Comparison of ENCODE assay signal across 12 cellular contexts in genomic region chr5:54021413-54022155, GRCh38.
DNase-seq lines count a peak whose midpoint lies in the region; ATAC-seq and TF ChIP-seq lines count a peak whose summit lies in the region.
"Had no signal": no experiment of that assay in that cellular context is flagged by ENCODE, and none has a peak within 500 bp of the region (broad histone marks: within the 10 kb centered on the region; RNA-seq: fewer than 3 reads in every experiment).

No MANE protein-coding gene starts in this region.

- peak overlapping the region; percentile 42 for H3K4me3 Mint-ChIP-seq in Caco-2 (ENCODE audit: unreplicated experiment)
- H3K4me3 Mint-ChIP-seq in WTC11, result no peak overlapping the region

- no peaks in the 10 kb centered on the region for H3K27me3 Mint-ChIP-seq in Caco-2 (ENCODE audit: insufficient read depth, unreplicated experiment)
- H3K27me3 Mint-ChIP-seq in WTC11 (ENCODE audit: low read depth), result no peaks in the 10 kb centered on the region

- ATAC-seq in WTC11, result no peak

- TF ChIP-seq POLR2A in lower leg skin (IDR thresholded peaks at IDR 0.05) (no peak), Peyer's patch (IDR thresholded peaks at IDR 0.05) (no peak)

- H3K4me1 ChIP-seq in Caco-2 (peaks cover 44% of the 10 kb centered on the region), Peyer's patch (no peaks in the 10 kb centered on the region)

- in situ Hi-C loops in KBM-7 (cut with MboI; ENCODE audit: low pct_unique_long_range_greater_than_20kb, low sequenced_read_pairs), result no loop called here

- H3K4me1 Mint-ChIP-seq in Caco-2 (ENCODE audit: low read depth, unreplicated experiment), result peaks cover 39% of the 10 kb centered on the region
- peaks cover 72% of the 10 kb centered on the region for H3K4me1 Mint-ChIP-seq in WTC11

- H3K27ac ChIP-seq in Peyer's patch, result no peak overlapping the region

- no peak for DNase-seq in Caco-2
- peak; percentile 81 for DNase-seq in KBM-7
- DNase-seq in WTC11 (ENCODE audit: low spot score), result no peak
- DNase-seq in foreskin fibroblast, result peak; percentile 36 to 62
- no peak for DNase-seq in lower leg skin (ENCODE audit: low spot score in 2 of 2)
- no peak for DNase-seq in NCI-H2227 (lab: John Stamatoyannopoulos, UW; ENCODE audit: unreplicated experiment)
- no peak for DNase-seq in kidney glomerular epithelial cell (lab: John Stamatoyannopoulos, UW)
- no peak for DNase-seq in Peyer's patch
- DNase-seq: DMS79, head of caudate nucleus, NCI-H187, nucleus accumbens had no signal

- intact Hi-C loops in Caco-2 (cut with micrococcal nuclease; ENCODE audit: unreplicated experiment), result loop anchor here (1.0 kb wide), 1 partner anchor 13 kb away; no protein-coding TSS in a partner anchor
- intact Hi-C loops in lower leg skin (cut with DNase I; ENCODE audit: low total_unique reads), result no loop called here

- H3K27ac Mint-ChIP-seq in Caco-2 (ENCODE audit: unreplicated experiment) (peak overlapping the region; percentile 60), WTC11 (peak overlapping the region; percentile 90)

- no peaks in the 10 kb centered on the region for H3K36me3 ChIP-seq in Caco-2 (ENCODE audit: control insufficient read depth, insufficient read depth, low read length)
- H3K36me3 ChIP-seq in Peyer's patch, result no peaks in the 10 kb centered on the region

- H3K4me3 ChIP-seq in Caco-2 (ENCODE audit: low read depth, low read length), result no peak overlapping the region
- H3K4me3 ChIP-seq in foreskin fibroblast (ENCODE audit: low read depth in 1 of 2, low read length in 2 of 2), result no peak overlapping the region
- H3K4me3 ChIP-seq in lower leg skin (ENCODE audit: low read depth, poor library complexity, severe bottlenecking), result no peak overlapping the region
- H3K4me3 ChIP-seq in Peyer's patch, result no peak overlapping the region

- TF ChIP-seq CTCF in Caco-2 (IDR thresholded peaks at IDR 0.05; ENCODE audit: insufficient read depth in 1 of 2, low read depth in 1 of 2, low read length in 1 of 2, severe bottlenecking in 1 of 2, unreplicated experiment in 1 of 2) (no peak), WTC11 (IDR thresholded peaks at IDR 0.05) (no peak), foreskin fibroblast (IDR thresholded peaks at IDR 0.05; ENCODE audit: low read depth, low read length) (no peak), lower leg skin (IDR thresholded peaks at IDR 0.05) (no peak), Peyer's patch (IDR thresholded peaks at IDR 0.05) (no peak)

- POLR2A ChIA-PET in Caco-2 (lab: Charles Lee), result no interaction called here
- POLR2A ChIA-PET in WTC11 (lab: Charles Lee), result no interaction called here

- H3K27me3 ChIP-seq in Caco-2 (replicated peaks; ENCODE audit: control insufficient read depth, insufficient read depth, low read length) (no peaks in the 10 kb centered on the region), Peyer's patch (no peaks in the 10 kb centered on the region)

- WGBS in lower leg skin, 2 donors, result 66 to 74% methylated on average over 5 of the region's 5 CpGs

- H3K9me3 ChIP-seq in Caco-2 (no peaks in the 10 kb centered on the region), Peyer's patch (no peaks in the 10 kb centered on the region)

- CTCF ChIA-PET in Caco-2 (lab: Charles Lee), result no interaction called here
- CTCF ChIA-PET in WTC11 (lab: Charles Lee), result no interaction called here

- no peaks in the 10 kb centered on the region for H3K9me3 Mint-ChIP-seq in Caco-2 (ENCODE audit: unreplicated experiment)
- peaks cover 3% of the 10 kb centered on the region for H3K9me3 Mint-ChIP-seq in WTC11

- BruUV-seq in Caco-2 (replicated peaks; lab: Mats Ljungman, UMichigan), result TSS peak; percentile 10

- peaks cover 21% of the 10 kb centered on the region for H3K36me3 Mint-ChIP-seq in Caco-2 (ENCODE audit: insufficient read depth, unreplicated experiment)
- peaks cover 3% of the 10 kb centered on the region; the same call in 1 of the 2 replicates for H3K36me3 Mint-ChIP-seq in WTC11

TF ChIP-seq in WTC11, 78 proteins besides CTCF, POLR2A, EP300 and RAD21:
- TF ChIP-seq TEAD1 (CRISPR knock-in tag; IDR thresholded peaks at IDR 0.05), result no peak
- TF ChIP-seq NR1H2 (CRISPR knock-in tag; IDR thresholded peaks at IDR 0.05), result no peak

Comparison
In these comparisons a context has a peak if more than half of its experiments do, and no peak if none do; other contexts are left out.
1. DNase-seq: peak in KBM-7 (single experiment) and foreskin fibroblast (2 of 2); none in Caco-2 (0 of 2), WTC11 (single experiment), lower leg skin (0 of 2), NCI-H2227 (single experiment), kidney glomerular epithelial cell (single experiment) and Peyer's patch (0 of 3).